Comparison of ENCODE assay signal across 8 cellular contexts in genomic region chr7:78770422-78771410, GRCh38.
DNase-seq lines count a peak whose midpoint lies in the region; ATAC-seq and TF ChIP-seq lines count a peak whose summit lies in the region.

No MANE protein-coding gene starts in this region.

- H3K4me1 Mint-ChIP-seq in CD14-positive monocyte: no peaks in the 10 kb centered on the region

- DNase-seq in NCI-H526 treated with DMSO at 0.1 percent for 48 hours (lab: John Stamatoyannopoulos, UW) (peak; percentile 71), Right ventricle myocardium superior (no peak), retina (peak; percentile 70), CD14-positive monocyte (ENCODE audit: low spot score) (no peak)
- DNase-seq in activated naive CD4-positive, alpha-beta T cell treated with anti-CD3 and anti-CD28 coated beads, Interleukin-2, amount 50 U/mL, for 72 hours (ENCODE audit: low spot score in 2 of 2): no peak
- DNase-seq in activated CD4-positive, alpha-beta T cell treated with anti-CD3 and anti-CD28 coated beads, Interleukin-2, amount 50 U/mL, for 4 hours: no peak

- TF ChIP-seq CTCF in CD14-positive monocyte (IDR thresholded peaks at IDR 0.05): no peak

- peaks cover 0 to 2% (median 0%) of the 10 kb centered on the region in 7 donors for H3K9me3 Mint-ChIP-seq in CD14-positive monocyte
- peaks cover 0 to 3% of the 10 kb centered on the region in 2 donors for H3K9me3 Mint-ChIP-seq in activated naive CD4-positive, alpha-beta T cell treated with anti-CD3 and anti-CD28 coated beads, Interleukin-2, amount 50 U/mL, for 72 hours

- H3K27me3 Mint-ChIP-seq in CD14-positive monocyte (ENCODE audit: low read depth in 3 of 3): peaks cover 7% of the 10 kb centered on the region in 3 donors

- H3K36me3 Mint-ChIP-seq in CD14-positive monocyte: no peaks in the 10 kb centered on the region
- H3K36me3 Mint-ChIP-seq in activated naive CD4-positive, alpha-beta T cell treated with anti-CD3 and anti-CD28 coated beads, Interleukin-2, amount 50 U/mL, for 72 hours: no peaks in the 10 kb centered on the region

- ATAC-seq in GM21515 (IDR thresholded peaks at IDR 0.05; ENCODE audit: unreplicated experiment) (peak; percentile 44), Right ventricle myocardium superior (ENCODE audit: poor library complexity) (peak; percentile 59), GM21528 (IDR thresholded peaks at IDR 0.05; ENCODE audit: low FRiP score, unreplicated experiment) (no peak)
- no peak for ATAC-seq in activated naive CD4-positive, alpha-beta T cell treated with anti-CD3 and anti-CD28 coated beads, Interleukin-2, amount 50 U/mL, for 72 hours

- H3K27ac Mint-ChIP-seq in CD14-positive monocyte: no peak overlapping the region
- no peak overlapping the region for H3K27ac Mint-ChIP-seq in activated naive CD4-positive, alpha-beta T cell treated with anti-CD3 and anti-CD28 coated beads, Interleukin-2, amount 50 U/mL, for 72 hours

- intact Hi-C loops in Right ventricle myocardium superior (cut with DNase I): no loop called here
- intact Hi-C loops in CD14-positive monocyte (cut with micrococcal nuclease): no loop called here

- H3K4me3 Mint-ChIP-seq in CD14-positive monocyte: no peak overlapping the region

Comparison
In these comparisons a context has a peak if more than half of its experiments do, and no peak if none do; other contexts are left out.
1. ATAC-seq: peak in GM21515 (single experiment) and Right ventricle myocardium superior (single experiment); none in GM21528 (single experiment) and activated naive CD4-positive, alpha-beta T cell treated with anti-CD3 and anti-CD28 coated beads, Interleukin-2, amount 50 U/mL, for 72 hours (0 of 2).
2. DNase-seq: peak in NCI-H526 treated with DMSO at 0.1 percent for 48 hours (single experiment) and retina (single experiment); none in Right ventricle myocardium superior (single experiment), CD14-positive monocyte (single experiment), activated naive CD4-positive, alpha-beta T cell treated with anti-CD3 and anti-CD28 coated beads, Interleukin-2, amount 50 U/mL, for 72 hours (0 of 2) and activated CD4-positive, alpha-beta T cell treated with anti-CD3 and anti-CD28 coated beads, Interleukin-2, amount 50 U/mL, for 4 hours (0 of 2).